7 cellular contexts compared by ENCODE assay signal in the genomic region with DNA sequence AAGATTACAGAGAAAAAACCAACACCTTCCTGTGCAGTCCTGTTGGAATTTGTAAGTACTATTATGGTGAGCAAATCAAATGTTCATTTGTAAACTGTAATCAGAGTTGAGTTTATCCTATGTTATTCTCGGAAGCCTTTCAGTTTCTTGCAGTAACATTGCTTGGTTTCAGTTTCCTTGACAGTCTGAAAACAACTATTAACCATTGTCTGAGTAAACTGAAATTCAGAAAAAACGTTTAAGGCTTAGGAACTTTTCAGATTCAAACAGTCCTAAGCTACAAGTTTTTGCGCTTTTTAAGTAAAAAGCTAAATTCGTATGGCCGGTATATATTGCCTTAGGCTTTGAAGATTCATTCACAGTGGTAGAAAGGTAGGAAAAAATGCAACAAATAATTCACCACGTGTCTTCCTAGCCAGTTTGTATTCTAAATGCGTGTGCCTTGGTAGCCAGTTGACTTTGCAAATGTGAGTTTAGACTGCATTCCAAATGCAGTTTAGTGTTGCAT. TPM values are rescaled to one million over a fixed set of nuclear protein-coding genes. Genes with fewer than 3 reads are reported as not detected.
DNase-seq lines count a peak whose midpoint lies in the region; ATAC-seq and TF ChIP-seq lines count a peak whose summit lies in the region.

No MANE protein-coding gene starts in this region.

- H3K27ac ChIP-seq in effector memory CD4-positive, alpha-beta T cell (ENCODE audit: insufficient read depth, low read length, poor library complexity, severe bottlenecking) = peak overlapping the region; percentile 100

- TF ChIP-seq CTCF in GM12875 (IDR thresholded peaks at IDR 0.05; ENCODE audit: borderline replicate concordance, insufficient read depth, low read depth, low read length) = no peak
- TF ChIP-seq CTCF in natural killer cell (IDR thresholded peaks at IDR 0.05) = no peak

- no peaks in the 10 kb centered on the region for H3K9me3 Mint-ChIP-seq in natural killer cell

- H3K4me1 Mint-ChIP-seq in natural killer cell = peaks cover 75 to 77% of the 10 kb centered on the region in 2 donors

- peak overlapping the region; percentile 23 for H3K4me3 ChIP-seq in GM12875 (ENCODE audit: low read depth, low read length)
- peak overlapping the region; percentile 93 for H3K4me3 ChIP-seq in effector memory CD4-positive, alpha-beta T cell (ENCODE audit: insufficient read depth, low read depth, low read length, poor library complexity, severe bottlenecking)

- H3K4me1 ChIP-seq in effector memory CD4-positive, alpha-beta T cell (ENCODE audit: control insufficient read depth, insufficient read depth, low read length, poor library complexity, severe bottlenecking) = peaks cover 23% of the 10 kb centered on the region

- H3K36me3 ChIP-seq in effector memory CD4-positive, alpha-beta T cell (ENCODE audit: control insufficient read depth, insufficient read depth, low read length) = no peaks in the 10 kb centered on the region

- H3K27me3 ChIP-seq in effector memory CD4-positive, alpha-beta T cell (replicated peaks; ENCODE audit: control insufficient read depth, insufficient read depth, low read length, poor library complexity, severe bottlenecking) = no peaks in the 10 kb centered on the region

- intact Hi-C loops in natural killer cell (cut with micrococcal nuclease) = loop anchor here (1.0 to 10.0 kb wide), 2 partner anchors 10 to 1182 kb away; a partner anchor contains a TSS

- no peaks in the 10 kb centered on the region for H3K9me3 ChIP-seq in effector memory CD4-positive, alpha-beta T cell (ENCODE audit: control insufficient read depth, low read length)

- peak overlapping the region; percentile 98 for H3K4me3 Mint-ChIP-seq in natural killer cell

- DNase-seq in OCI-M1 (lab: John Stamatoyannopoulos, UW) = peak; percentile 59
- DNase-seq in effector memory CD4-positive, alpha-beta T cell = no peak
- DNase-seq in natural killer cell = no peak
- DNase-seq in cerebellar nuclear complex (lab: John Stamatoyannopoulos, UW) = no peak
- no peak for DNase-seq in activated CD8-positive, alpha-beta memory T cell treated with anti-CD3 and anti-CD28 coated beads, Interleukin-2, amount 50 U/mL, for 4 hours

- H3K36me3 Mint-ChIP-seq in natural killer cell = no peaks in the 10 kb centered on the region

- ATAC-seq in natural killer cell (no peak), GM21619 (IDR thresholded peaks at IDR 0.05; ENCODE audit: unreplicated experiment) (no peak)

- H3K27ac Mint-ChIP-seq in natural killer cell = peak overlapping the region; percentile 98 to 100

- no peaks in the 10 kb centered on the region for H3K27me3 Mint-ChIP-seq in natural killer cell (ENCODE audit: low read depth in 2 of 2)

RNA-seq across cellular contexts. Expression of a gene that starts 2.5 kb away (rescaled TPM):
- 100 to 1,000 TPM; 104 to 130 (median 118) TPM for total RNA-seq in natural killer cell
